In the genomic region with DNA sequence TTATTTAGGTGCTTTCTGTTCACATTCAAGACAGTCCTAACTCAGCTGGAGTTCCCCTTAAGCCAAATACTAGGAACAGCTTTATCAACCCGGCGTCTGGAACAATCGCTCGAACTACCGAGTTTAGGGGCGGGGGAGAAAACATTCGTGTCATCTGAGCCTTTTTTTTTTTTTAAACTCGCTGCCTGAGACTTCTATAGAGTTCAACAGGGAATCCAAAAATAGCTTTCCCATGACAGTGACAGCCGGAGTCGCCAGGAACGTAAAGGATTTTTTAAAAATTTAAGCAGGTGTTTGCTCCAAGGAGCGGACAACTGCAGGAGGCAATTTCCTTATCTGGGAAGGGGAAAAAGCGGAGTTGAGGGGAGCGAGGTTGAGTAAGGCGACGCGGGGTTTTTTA, we compare ENCODE assay signal across 8 cellular contexts. TPM values are rescaled to one million over a fixed set of nuclear protein-coding genes. Genes with fewer than 3 reads are reported as not detected.
A peak's percentile ranks its signal among the peaks of the same experiment; 100 is the strongest.
DNase-seq lines count a peak whose midpoint lies in the region; ATAC-seq, FAIRE-seq and TF ChIP-seq lines count a peak whose summit lies in the region.

No MANE protein-coding gene starts in this region.

- peaks cover 51% of the 10 kb centered on the region for H3K79me2 ChIP-seq in astrocyte (ENCODE audit: insufficient read depth, low read length)

- peak overlapping the region; percentile 78 for H3K27ac ChIP-seq in CD4-positive, alpha-beta memory T cell (ENCODE audit: low read depth, low read length)
- H3K27ac ChIP-seq in astrocyte (ENCODE audit: low read depth, low read length) (peak overlapping the region; percentile 97), iPS DF 6.9 (ENCODE audit: low read length) (no peak overlapping the region)

- H3K9me3 Mint-ChIP-seq in CD4-positive, alpha-beta memory T cell: peaks cover 0 to 1% (median 0%) of the 10 kb centered on the region in 8 donors
- peaks cover 10% of the 10 kb centered on the region for H3K9me3 Mint-ChIP-seq in astrocyte (ENCODE audit: unreplicated experiment)

- peaks cover 23% of the 10 kb centered on the region for H4K20me1 ChIP-seq in astrocyte (ENCODE audit: insufficient read depth, low read length)

- peaks cover 37% of the 10 kb centered on the region for H3K4me1 ChIP-seq in CD4-positive, alpha-beta memory T cell (ENCODE audit: insufficient read depth, low read length)
- H3K4me1 ChIP-seq in NT2/D1 (ENCODE audit: insufficient read depth, insufficient read length): no peaks in the 10 kb centered on the region
- peaks cover 11% of the 10 kb centered on the region for H3K4me1 ChIP-seq in astrocyte (ENCODE audit: insufficient read depth, low read length)
- H3K4me1 ChIP-seq in iPS DF 6.9 (ENCODE audit: control insufficient read depth, insufficient read depth, low read length): no peaks in the 10 kb centered on the region; the same call in 1 of the 2 replicates
- peaks cover 13% of the 10 kb centered on the region for H3K4me1 ChIP-seq in skeletal muscle satellite cell (ENCODE audit: control insufficient read depth, insufficient read depth, low read length)

- H3K9ac ChIP-seq in NT2/D1 (ENCODE audit: insufficient read length, low read depth): peak overlapping the region; percentile 99
- peak overlapping the region; percentile 97 for H3K9ac ChIP-seq in astrocyte (ENCODE audit: low read length)
- H3K9ac ChIP-seq in skeletal muscle satellite cell (ENCODE audit: low read depth, low read length): peak overlapping the region; percentile 92

- peaks cover 0 to 4% of the 10 kb centered on the region in 2 donors for H3K27me3 Mint-ChIP-seq in CD4-positive, alpha-beta memory T cell
- no peaks in the 10 kb centered on the region for H3K27me3 Mint-ChIP-seq in astrocyte (ENCODE audit: low read depth, unreplicated experiment)

- POLR2A ChIA-PET in CD4-positive, alpha-beta memory T cell (lab: Charles Lee; ENCODE audit: partially characterized antibody): interaction anchor here (0.6 to 1.8 kb wide), 8 partner anchors 16 to 222 kb away, joined by 3 to 4 read pairs (median 3); no protein-coding TSS in a partner anchor

- peak overlapping the region; percentile 94 to 99 (median 98) for H3K4me3 Mint-ChIP-seq in CD4-positive, alpha-beta memory T cell
- peak overlapping the region; percentile 99 for H3K4me3 Mint-ChIP-seq in astrocyte (ENCODE audit: unreplicated experiment)

- intact Hi-C loops in CD4-positive, alpha-beta memory T cell (cut with micrococcal nuclease): loop anchor here (2.0 kb wide), 1 partner anchor 16 kb away; no protein-coding TSS in a partner anchor

- no peaks in the 10 kb centered on the region for H3K36me3 ChIP-seq in CD4-positive, alpha-beta memory T cell (ENCODE audit: insufficient read depth, low read length)
- H3K36me3 ChIP-seq in NT2/D1 (ENCODE audit: insufficient read depth, insufficient read length, low read length): peaks cover 9% of the 10 kb centered on the region
- H3K36me3 ChIP-seq in astrocyte (ENCODE audit: insufficient read depth, low read length): no peaks in the 10 kb centered on the region
- H3K36me3 ChIP-seq in iPS DF 6.9 (ENCODE audit: control insufficient read depth, insufficient read depth, low read length): no peaks in the 10 kb centered on the region
- H3K36me3 ChIP-seq in skeletal muscle satellite cell (ENCODE audit: insufficient read depth, low read length): no peaks in the 10 kb centered on the region

- peak; percentile 14 to 68 (median 19) for DNase-seq in CD4-positive, alpha-beta memory T cell
- DNase-seq in NT2/D1 (ENCODE audit: low read depth, low spot score) (no peak), astrocyte (ENCODE audit: low read depth) (peak; percentile 51), iPS DF 6.9 (ENCODE audit: low read depth, low spot score) (no peak), HPDE6-E6E7 (ENCODE audit: extremely low spot score) (no peak), GM13977 (ENCODE audit: low spot score) (no peak)

- H3K27me3 ChIP-seq in CD4-positive, alpha-beta memory T cell (ENCODE audit: insufficient read depth, low read length): no peaks in the 10 kb centered on the region
- no peaks in the 10 kb centered on the region for H3K27me3 ChIP-seq in NT2/D1 (ENCODE audit: insufficient read depth, insufficient read length)
- H3K27me3 ChIP-seq in astrocyte (ENCODE audit: insufficient read depth, low read length): no peaks in the 10 kb centered on the region
- H3K27me3 ChIP-seq in iPS DF 6.9 (ENCODE audit: control insufficient read depth, insufficient read depth, low read length): no peaks in the 10 kb centered on the region
- no peaks in the 10 kb centered on the region for H3K27me3 ChIP-seq in skeletal muscle satellite cell (ENCODE audit: control insufficient read depth, insufficient read depth, low read length)

- TF ChIP-seq CTCF in astrocyte (IDR thresholded peaks at IDR 0.05; ENCODE audit: insufficient read depth, low read depth, low read length): no peak
- TF ChIP-seq CTCF in GM13977 (IDR thresholded peaks at IDR 0.05; ENCODE audit: extremely low read depth, insufficient read depth, missing control alignments): no peak

- peak overlapping the region; percentile 63 to 96 for H3K4me3 ChIP-seq in CD4-positive, alpha-beta memory T cell (ENCODE audit: low read length in 2 of 2)
- peak overlapping the region; percentile 99 for H3K4me3 ChIP-seq in NT2/D1 (ENCODE audit: insufficient read length, low read depth)
- H3K4me3 ChIP-seq in astrocyte (ENCODE audit: insufficient read depth, low read depth, low read length): peak overlapping the region; percentile 96
- peak overlapping the region; percentile 71 for H3K4me3 ChIP-seq in iPS DF 6.9 (ENCODE audit: low read length)
- peak overlapping the region; percentile 98 for H3K4me3 ChIP-seq in skeletal muscle satellite cell (ENCODE audit: low read length)

- CTCF ChIA-PET in CD4-positive, alpha-beta memory T cell (lab: Charles Lee; ENCODE audit: partially characterized antibody): interaction anchor here (0.7 to 3.2 kb wide), 12 partner anchors 12 to 1439 kb away, joined by 3 to 26 read pairs (median 5); a partner anchor contains a TSS

- no peaks in the 10 kb centered on the region for H3K9me3 ChIP-seq in CD4-positive, alpha-beta memory T cell (ENCODE audit: control insufficient read depth in 1 of 2, low read length in 2 of 2)
- H3K9me3 ChIP-seq in NT2/D1 (ENCODE audit: insufficient read depth, low read length): peaks cover 7% of the 10 kb centered on the region; the same call in 1 of the 2 replicates
- peaks cover 5% of the 10 kb centered on the region for H3K9me3 ChIP-seq in astrocyte (ENCODE audit: insufficient read depth, low read depth, low read length)
- no peaks in the 10 kb centered on the region for H3K9me3 ChIP-seq in iPS DF 6.9 (ENCODE audit: control insufficient read depth, insufficient read depth, low read length)
- H3K9me3 ChIP-seq in skeletal muscle satellite cell (replicated peaks; ENCODE audit: low read length): no peaks in the 10 kb centered on the region

- in situ Hi-C loops in GM13977 (cut with MboI; ENCODE audit: low pct_unique_long_range_greater_than_20kb, low sequenced_read_pairs, unreplicated experiment): no loop called here

- ATAC-seq in GM21447 (IDR thresholded peaks at IDR 0.05; ENCODE audit: unreplicated experiment): peak; percentile 10

- H3K4me1 Mint-ChIP-seq in CD4-positive, alpha-beta memory T cell: peaks cover 32 to 49% (median 37%) of the 10 kb centered on the region in 4 donors
- peaks cover 22% of the 10 kb centered on the region for H3K4me1 Mint-ChIP-seq in astrocyte (ENCODE audit: low read depth, unreplicated experiment)

- no peak for FAIRE-seq in astrocyte (lab: Jason Lieb, UNC)

- WGBS in iPS DF 6.9 (ENCODE audit: insufficient coverage, insufficient read length): no CpG with 5 or more reads among the region's 17 CpGs

- H3K36me3 Mint-ChIP-seq in CD4-positive, alpha-beta memory T cell: peaks cover 3 to 17% of the 10 kb centered on the region in 2 donors
- H3K36me3 Mint-ChIP-seq in astrocyte (ENCODE audit: low read depth, unreplicated experiment): peaks cover 3% of the 10 kb centered on the region

- peak overlapping the region; percentile 91 for H3K4me2 ChIP-seq in astrocyte (ENCODE audit: low read length)
- peak overlapping the region; percentile 81 for H3K4me2 ChIP-seq in skeletal muscle satellite cell (ENCODE audit: low read length)

- H2AFZ ChIP-seq in astrocyte (ENCODE audit: low read depth, low read length): peak overlapping the region; percentile 99

- peak overlapping the region; percentile 93 to 98 (median 96) for H3K27ac Mint-ChIP-seq in CD4-positive, alpha-beta memory T cell
- peak overlapping the region; percentile 94 for H3K27ac Mint-ChIP-seq in astrocyte (ENCODE audit: unreplicated experiment)

RNA-seq across cellular contexts. Expression of a gene that starts 0.8 kb away (rescaled TPM):
- total RNA-seq in CD4-positive, alpha-beta memory T cell: 10 to 100 TPM; 22.0 to 23.7 TPM
- 10 to 100 TPM; 10.3 to 12.2 TPM for polyA plus RNA-seq in CD4-positive, alpha-beta memory T cell
- total RNA-seq in astrocyte: 17.8 and 19.4 TPM in 2 replicates
- total RNA-seq in skeletal muscle satellite cell (2012; rRNA removed): 6.1 and 6.8 TPM in 2 replicates

RNA-seq across cellular contexts. Expression of a gene that starts 58.5 kb away (rescaled TPM):
- 1 to 10 TPM in 1 of 2 experiments, under 1 TPM in 1; 0.73 to 1.0 TPM for total RNA-seq in CD4-positive, alpha-beta memory T cell
- polyA plus RNA-seq in CD4-positive, alpha-beta memory T cell: under 1 TPM in 1 of 2 donors, not detected in 1; 0.38 TPM
- total RNA-seq in astrocyte: 2.0 and 3.2 TPM in 2 replicates
- total RNA-seq in skeletal muscle satellite cell (2012; rRNA removed): 0.22 and 0.25 TPM in 2 replicates

Comparison
In these comparisons a context has a peak if more than half of its experiments do, and no peak if none do; other contexts are left out.
1. DNase-seq: peak in CD4-positive, alpha-beta memory T cell (5 of 5) and astrocyte (single experiment); none in NT2/D1 (single experiment), iPS DF 6.9 (single experiment), HPDE6-E6E7 (single experiment) and GM13977 (single experiment).
2. Peak in every context shown above with its lines, with median percentiles within 50 percentile points of each other: H3K4me3 ChIP-seq and H3K9ac ChIP-seq.